Comparison of ENCODE assay signal across 15 cellular contexts in the genomic region with DNA sequence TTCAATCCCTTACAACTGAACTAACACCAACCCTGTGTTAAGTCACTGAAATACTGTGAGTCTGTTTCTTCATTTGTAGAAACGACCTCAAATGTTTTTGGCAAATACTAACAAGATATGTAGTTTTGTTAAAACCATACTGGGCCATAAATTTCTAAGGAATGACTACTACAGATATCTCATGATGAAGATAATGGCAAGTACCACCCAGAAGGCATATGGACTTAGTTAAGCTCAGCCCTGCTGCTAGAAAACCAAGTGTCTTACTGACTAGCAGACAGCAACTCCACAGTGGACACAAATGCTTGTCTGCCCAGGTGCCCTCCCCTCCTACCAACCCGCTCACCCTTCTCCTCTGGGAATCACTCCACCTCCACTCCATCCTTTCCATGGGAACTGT. TPM values are rescaled to one million over a fixed set of nuclear protein-coding genes. Genes with fewer than 3 reads are reported as not detected.
"Had no signal": no experiment of that assay in that cellular context is flagged by ENCODE, and none has a peak within 500 bp of the region (broad histone marks: within the 10 kb centered on the region; RNA-seq: fewer than 3 reads in every experiment).

No MANE protein-coding gene starts in this region.

- H3K27ac ChIP-seq: pancreas, sigmoid colon, stomach, testis had no signal

- H3K27me3 ChIP-seq: pancreas, stomach, testis had no signal

- H3K36me3 ChIP-seq: pancreas had no signal

- H3K4me3 ChIP-seq: pancreas, sigmoid colon, stomach, testis had no signal

- H3K4me1 ChIP-seq: sigmoid colon, testis had no signal

- H3K9me3 ChIP-seq: pancreas, sigmoid colon, stomach, testis had no signal

- DNase-seq: activated CD4-positive, alpha-beta T cell treated with anti-CD3 and anti-CD28 coated beads, Interleukin-2, amount 10 ng/mL, durations not matched to agents 24 days and 14 days; activated CD4-positive, CD25-positive, alpha-beta regulatory T cell; activated CD8-positive, alpha-beta T cell treated with anti-CD3 and anti-CD28 coated beads, Interleukin-2, amount 10 ng/mL, durations not matched to agents 7 days and 5 days; activated gamma-delta T cell treated with Interleukin-2 at 50 U/mL for 16 hours; cortex of kidney; effector CD8-positive, alpha-beta T cell; islet precursor cell; mammary epithelial cell; pancreas; sigmoid colon; stimulated activated CD4-positive, alpha-beta T cell treated with anti-CD3 and anti-CD28 coated beads, Interleukin-2, amount 100 ng/mL, for 24 hours; stomach; testis had no signal

RNA-seq across cellular contexts. Expression of a gene that starts 44.5 kb away (rescaled TPM):
- total RNA-seq: fibroblast of lung, mammary epithelial cell had no signal
- polyA plus RNA-seq: endothelial cell of umbilical vein had no signal
